Comparison of ENCODE assay signal across 8 cellular contexts in genomic region chr18:44579028-44579692, GRCh38.
DNase-seq lines count a peak whose midpoint lies in the region; ATAC-seq and TF ChIP-seq lines count a peak whose summit lies in the region.

No MANE protein-coding gene starts in this region.

- H3K4me3 ChIP-seq in NT2/D1 (ENCODE audit: insufficient read length, low read depth) (no peak overlapping the region), foreskin fibroblast (ENCODE audit: low read depth in 1 of 2, low read length in 2 of 2) (no peak overlapping the region), transverse colon (no peak overlapping the region)

- no peak for TF ChIP-seq EP300 in transverse colon (IDR thresholded peaks at IDR 0.05; ENCODE audit: low read depth)

- intact Hi-C loops in transverse colon (cut with DNase I; ENCODE audit: low total_unique reads), result no loop called here

- no peak for TF ChIP-seq POLR2A in transverse colon (IDR thresholded peaks at IDR 0.05)

- H3K27ac ChIP-seq in transverse colon, result no peak overlapping the region

- in situ Hi-C loops in transverse colon (cut with MboI; ENCODE audit: low pct_ligation_motif_present in 1 of 4, low pct_unique_long_range_greater_than_20kb in 1 of 4, low sequenced_read_pairs in 3 of 4), result no loop called here

- H3K4me1 ChIP-seq in NT2/D1 (ENCODE audit: insufficient read depth, insufficient read length) (no peaks in the 10 kb centered on the region), transverse colon (no peaks in the 10 kb centered on the region)

- H3K36me3 ChIP-seq in NT2/D1 (ENCODE audit: insufficient read depth, insufficient read length, low read length), result no peaks in the 10 kb centered on the region
- no peaks in the 10 kb centered on the region for H3K36me3 ChIP-seq in transverse colon

- H3K9ac ChIP-seq in NT2/D1 (ENCODE audit: insufficient read length, low read depth), result no peak overlapping the region

- ATAC-seq in GM21526 (IDR thresholded peaks at IDR 0.05; ENCODE audit: low FRiP score, unreplicated experiment), result peak; percentile 61
- no peak for ATAC-seq in omental fat pad (ENCODE audit: low FRiP score)
- no peak for ATAC-seq in GM19328 (IDR thresholded peaks at IDR 0.05; ENCODE audit: unreplicated experiment)
- ATAC-seq in HG03097 (IDR thresholded peaks at IDR 0.05; ENCODE audit: low FRiP score, unreplicated experiment), result no peak

- DNase-seq in COR-L47 (lab: John Stamatoyannopoulos, UW) (peak; percentile 7), NT2/D1 (ENCODE audit: low read depth, low spot score) (peak; percentile 6), foreskin fibroblast (peak in 1 of 2 donors; percentile 69), transverse colon (no peak), omental fat pad (ENCODE audit: low spot score) (no peak)

- 81% methylated on average over 9 of the region's 9 CpGs for WGBS in transverse colon (ENCODE audit: low coverage in 1 of 2), 2 donors

- H3K9me3 ChIP-seq in NT2/D1 (ENCODE audit: insufficient read depth, low read length) (no peaks in the 10 kb centered on the region), transverse colon (no peaks in the 10 kb centered on the region)

- TF ChIP-seq CTCF in foreskin fibroblast (IDR thresholded peaks at IDR 0.05; ENCODE audit: low read depth, low read length), result peak; percentile 42
- peak; percentile 37 to 64 (median 52) for TF ChIP-seq CTCF in transverse colon (IDR thresholded peaks at IDR 0.05)
- no peak for TF ChIP-seq CTCF in omental fat pad (IDR thresholded peaks at IDR 0.05)

- H3K27me3 ChIP-seq in NT2/D1 (ENCODE audit: insufficient read depth, insufficient read length) (no peaks in the 10 kb centered on the region), transverse colon (no peaks in the 10 kb centered on the region)

Comparison
In these comparisons a context has a peak if more than half of its experiments do, and no peak if none do; other contexts are left out.
1. DNase-seq: peak in COR-L47 (single experiment) and NT2/D1 (single experiment); none in transverse colon (single experiment) and omental fat pad (single experiment).
2. CTCF ChIP-seq: peak in foreskin fibroblast (single experiment) and transverse colon (5 of 5); none in omental fat pad (0 of 3).